12 cellular contexts compared by ENCODE assay signal in the genomic region with DNA sequence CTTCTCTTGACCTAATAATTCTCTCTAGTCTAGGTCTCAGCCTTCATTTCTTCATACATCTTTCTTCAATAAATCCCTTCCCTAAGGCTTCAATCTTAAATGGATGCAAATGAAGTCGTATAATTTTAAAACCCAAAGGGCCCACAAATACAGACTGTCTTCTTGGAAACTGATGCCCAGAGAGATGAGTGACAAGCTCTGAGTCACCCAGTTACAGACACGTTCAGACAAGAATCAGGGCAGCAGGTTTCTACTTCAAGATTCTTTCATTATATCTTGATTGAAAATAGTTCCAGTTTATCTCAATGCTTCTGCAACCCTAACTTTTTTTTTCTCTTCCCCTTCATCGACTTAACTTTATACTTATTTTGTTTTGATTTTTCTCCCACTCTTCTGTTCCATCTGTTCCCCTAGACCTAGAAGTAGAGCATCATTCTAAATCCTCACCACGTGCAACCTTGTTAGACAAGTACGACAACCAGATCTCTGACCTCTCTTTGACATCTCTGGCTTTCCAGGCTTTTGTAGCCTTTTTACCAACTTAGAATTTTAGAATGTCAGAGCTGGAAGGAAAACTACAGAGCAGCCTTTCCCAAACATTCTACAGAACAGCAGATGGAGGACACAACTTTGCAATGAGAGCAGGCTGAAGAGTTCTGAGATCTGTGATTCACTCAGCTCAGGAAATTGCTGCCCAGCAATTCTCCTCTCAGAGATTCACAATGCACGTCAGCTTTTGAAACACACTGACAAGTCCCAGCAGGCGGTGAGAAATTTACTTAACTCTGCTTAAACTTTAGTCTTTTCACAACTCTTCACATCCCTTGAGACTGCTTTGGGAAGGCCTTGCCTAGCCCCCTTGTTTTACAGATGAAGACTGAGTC. TPM values are rescaled to one million over a fixed set of nuclear protein-coding genes. Genes with fewer than 3 reads are reported as not detected.
DNase-seq lines count a peak whose midpoint lies in the region; ATAC-seq, FAIRE-seq and TF ChIP-seq lines count a peak whose summit lies in the region.
"Had no signal": no experiment of that assay in that cellular context is flagged by ENCODE, and none has a peak within 500 bp of the region (broad histone marks: within the 10 kb centered on the region; RNA-seq: fewer than 3 reads in every experiment).

No MANE protein-coding gene starts in this region.

- H3K9me3 ChIP-seq in left ventricle myocardium inferior (replicated peaks), result no peaks in the 10 kb centered on the region
- H3K9me3 ChIP-seq in heart left ventricle, result no peaks in the 10 kb centered on the region
- H3K9me3 ChIP-seq in esophagus squamous epithelium, result no peaks in the 10 kb centered on the region

- no peak for FAIRE-seq in urothelium cell line (lab: Jason Lieb, UNC)

- TF ChIP-seq CTCF in left ventricle myocardium inferior (IDR thresholded peaks at IDR 0.05; ENCODE audit: borderline replicate concordance) (no peak), heart left ventricle (IDR thresholded peaks at IDR 0.05) (no peak), esophagus squamous epithelium (IDR thresholded peaks at IDR 0.05) (no peak)

- H3K36me3 ChIP-seq in left ventricle myocardium inferior, result no peaks in the 10 kb centered on the region
- H3K36me3 ChIP-seq in heart left ventricle, result no peaks in the 10 kb centered on the region
- H3K36me3 ChIP-seq in esophagus squamous epithelium, result no peaks in the 10 kb centered on the region
- H3K36me3 ChIP-seq: BLaER1 treated with 17β-estradiol and CSF1 and Interleukin-3, amounts not matched to agents 10 nM and 100 nM had no signal

- no peak overlapping the region for H3K4me3 ChIP-seq in left ventricle myocardium inferior
- no peak overlapping the region for H3K4me3 ChIP-seq in heart left ventricle
- peak overlapping the region in 1 of 4 donors; percentile 9 for H3K4me3 ChIP-seq in esophagus squamous epithelium
- H3K4me3 ChIP-seq: BLaER1 treated with 17β-estradiol and CSF1 and Interleukin-3, amounts not matched to agents 10 nM and 100 nM had no signal

- ATAC-seq in heart left ventricle (no peak), HG02623 (IDR thresholded peaks at IDR 0.05; ENCODE audit: unreplicated experiment) (no peak)
- ATAC-seq: T-helper 17 cell had no signal

- no peaks in the 10 kb centered on the region for H3K27me3 ChIP-seq in left ventricle myocardium inferior (ENCODE audit: low read depth)
- H3K27me3 ChIP-seq in heart left ventricle, result no peaks in the 10 kb centered on the region
- no peaks in the 10 kb centered on the region for H3K27me3 ChIP-seq in esophagus squamous epithelium
- H3K27me3 ChIP-seq: BLaER1 treated with 17β-estradiol and CSF1 and Interleukin-3, amounts not matched to agents 10 nM and 100 nM had no signal

- H3K27ac ChIP-seq in left ventricle myocardium inferior (replicated peaks) (peak overlapping the region; percentile 90), heart left ventricle (peak overlapping the region in 4 of 12 donors; percentile 30 to 87 (median 58)), esophagus squamous epithelium (peak overlapping the region; percentile 9 to 82 (median 70))
- H3K27ac ChIP-seq: BLaER1 treated with 17β-estradiol and CSF1 and Interleukin-3, amounts not matched to agents 10 nM and 100 nM had no signal

- in situ Hi-C loops in KBM-7 (cut with MboI; ENCODE audit: low pct_unique_long_range_greater_than_20kb, low sequenced_read_pairs), result no loop called here

- DNase-seq in left ventricle myocardium inferior, result no peak
- no peak for DNase-seq in heart left ventricle
- DNase-seq in RPMI7951 (ENCODE audit: low read depth), result peak; percentile 17
- DNase-seq in esophagus squamous epithelium (lab: John Stamatoyannopoulos, UW), result no peak
- peak; percentile 16 for DNase-seq in urothelium cell line (ENCODE audit: low spot score)
- DNase-seq in NCI-H226, result no peak
- DNase-seq in KBM-7, result no peak
- DNase-seq: MV-4-11, NCI-H345, T-helper 17 cell had no signal

- intact Hi-C loops in left ventricle myocardium inferior (cut with micrococcal nuclease) (no loop called here), heart left ventricle (cut with DNase I) (no loop called here), esophagus squamous epithelium (cut with DNase I) (no loop called here)

- H3K4me1 ChIP-seq in left ventricle myocardium inferior (peaks cover 75% of the 10 kb centered on the region), heart left ventricle (peaks cover 0 to 36% (median 18%) of the 10 kb centered on the region in 12 donors), esophagus squamous epithelium (peaks cover 5 to 52% (median 17%) of the 10 kb centered on the region in 3 donors)

- TF ChIP-seq POLR2A in heart left ventricle (IDR thresholded peaks at IDR 0.05) (no peak), esophagus squamous epithelium (IDR thresholded peaks at IDR 0.05) (no peak)

- 72 to 77% (median 76%) methylated on average over 7 of the region's 7 CpGs for WGBS in heart left ventricle, 4 donors
- WGBS in esophagus squamous epithelium, 2 donors, result 27 to 53% methylated on average over 7 of the region's 7 CpGs

RNA-seq across cellular contexts. Expression of a gene that starts 25.3 kb away (rescaled TPM):
- total RNA-seq in left ventricle myocardium inferior, result 58.6 TPM
- total RNA-seq in heart left ventricle, result 10 to 100 TPM; 39.1 to 72.7 (median 52.0) TPM
- 10 to 100 TPM; 10.9 to 24.3 TPM for polyA plus RNA-seq in heart left ventricle
- total RNA-seq in RPMI7951 (2014; rRNA removed; shearing (Covaris generic)), result 21.8 and 24.8 TPM in 2 replicates
- total RNA-seq in esophagus squamous epithelium, result 1 to 10 TPM; 2.2 to 9.1 (median 5.0) TPM

Comparison
In these comparisons a context has a peak if more than half of its experiments do, and no peak if none do; other contexts are left out.
1. DNase-seq: peak in RPMI7951 (single experiment) and urothelium cell line (single experiment); none in left ventricle myocardium inferior (single experiment), heart left ventricle (0 of 5), esophagus squamous epithelium (single experiment), NCI-H226 (single experiment) and KBM-7 (single experiment).